24 cellular contexts compared by ENCODE assay signal in genomic region chr18:58695772-58696171, GRCh38. TPM values are rescaled to one million over a fixed set of nuclear protein-coding genes. Genes with fewer than 3 reads are reported as not detected.
DNase-seq lines count a peak whose midpoint lies in the region; ATAC-seq and TF ChIP-seq lines count a peak whose summit lies in the region.
"Had no signal": no experiment of that assay in that cellular context is flagged by ENCODE, and none has a peak within 500 bp of the region (broad histone marks: within the 10 kb centered on the region; RNA-seq: fewer than 3 reads in every experiment).

No MANE protein-coding gene starts in this region.

- ATAC-seq in activated T-cell treated with anti-CD3 and anti-CD28 coated beads, Interleukin-2, amount 50 U/mL, for 72 hours (replicated peaks in 1 of 2), result peak; percentile 81
- ATAC-seq in naive thymus-derived CD4-positive, alpha-beta T cell, result no peak
- ATAC-seq in GM19023 (IDR thresholded peaks at IDR 0.05; ENCODE audit: unreplicated experiment), result no peak
- ATAC-seq: effector memory CD8-positive, alpha-beta T cell; HCT116; heart left ventricle had no signal

- no peaks in the 10 kb centered on the region for H3K9me3 Mint-ChIP-seq in activated T-cell treated with anti-CD3 and anti-CD28 coated beads, Interleukin-2, amount 50 U/mL, for 72 hours
- H3K9me3 Mint-ChIP-seq in activated CD4-positive, alpha-beta memory T cell treated with anti-CD3 and anti-CD28 coated beads, Interleukin-2, amount 10 ng/mL, durations not matched to agents 7 days and 5 days, result no peaks in the 10 kb centered on the region
- H3K9me3 Mint-ChIP-seq in naive thymus-derived CD4-positive, alpha-beta T cell, result no peaks in the 10 kb centered on the region
- H3K9me3 Mint-ChIP-seq: effector memory CD8-positive, alpha-beta T cell had no signal

- peaks cover 14 to 75% of the 10 kb centered on the region in 2 donors for H3K4me1 ChIP-seq in naive thymus-derived CD4-positive, alpha-beta T cell (ENCODE audit: control insufficient read depth in 2 of 2, insufficient read depth in 2 of 2, low read length in 2 of 2)
- H3K4me1 ChIP-seq: BLaER1 treated with 17β-estradiol and CSF1 and Interleukin-3, amounts not matched to agents 10 nM and 100 nM; thyroid gland had no signal

- H3K4me1 Mint-ChIP-seq in activated T-cell treated with anti-CD3 and anti-CD28 coated beads, Interleukin-2, amount 50 U/mL, for 72 hours (ENCODE audit: low read depth), result no peaks in the 10 kb centered on the region
- peaks cover 60% of the 10 kb centered on the region for H3K4me1 Mint-ChIP-seq in activated CD4-positive, alpha-beta memory T cell treated with anti-CD3 and anti-CD28 coated beads, Interleukin-2, amount 10 ng/mL, durations not matched to agents 7 days and 5 days
- H3K4me1 Mint-ChIP-seq in naive thymus-derived CD4-positive, alpha-beta T cell, result peaks cover 8 to 66% (median 44%) of the 10 kb centered on the region in 7 donors

- H3K4me3 ChIP-seq in naive thymus-derived CD4-positive, alpha-beta T cell (ENCODE audit: low read length), result no peak overlapping the region
- H3K4me3 ChIP-seq: BLaER1 treated with 17β-estradiol and CSF1 and Interleukin-3, amounts not matched to agents 10 nM and 100 nM; coronary artery; heart left ventricle; prostate gland; thyroid gland had no signal

- CTCF ChIA-PET in GM10248 (lab: Yijun Ruan, JAX), result interaction anchor here (0.7 to 1.0 kb wide), 2 partner anchors 13 to 21 kb away, joined by 3 read pairs; no protein-coding TSS in a partner anchor
- CTCF ChIA-PET in activated CD4-positive, alpha-beta memory T cell treated with anti-CD3 and anti-CD28 coated beads, Interleukin-2, amount 10 ng/mL, durations not matched to agents 7 days and 5 days (lab: Charles Lee), result no interaction called here
- CTCF ChIA-PET in naive thymus-derived CD4-positive, alpha-beta T cell (lab: Charles Lee), result no interaction called here

- POLR2A ChIA-PET in GM10248 (lab: Yijun Ruan, JAX), result no interaction called here
- POLR2A ChIA-PET in activated CD4-positive, alpha-beta memory T cell treated with anti-CD3 and anti-CD28 coated beads, Interleukin-2, amount 10 ng/mL, durations not matched to agents 7 days and 5 days (lab: Charles Lee), result interaction anchor here (1.1 to 2.6 kb wide), 3 partner anchors 9 to 37 kb away, joined by 3 to 12 read pairs (median 4); partner anchors contain the start of gene MALT1
- POLR2A ChIA-PET in naive thymus-derived CD4-positive, alpha-beta T cell (lab: Charles Lee), result interaction anchor here (0.8 to 1.8 kb wide), 5 partner anchors 8 to 83 kb away, joined by 3 to 10 read pairs (median 3); partner anchors contain the start of gene MALT1

- H3K9me3 ChIP-seq in naive thymus-derived CD4-positive, alpha-beta T cell (ENCODE audit: control insufficient read depth in 2 of 3, low read length in 3 of 3), result no peaks in the 10 kb centered on the region
- H3K9me3 ChIP-seq: heart left ventricle, neutrophil, prostate gland, thyroid gland had no signal

- H3K27me3 ChIP-seq in naive thymus-derived CD4-positive, alpha-beta T cell (ENCODE audit: control insufficient read depth in 2 of 2, insufficient read depth in 2 of 2, low read length in 2 of 2), result no peaks in the 10 kb centered on the region
- H3K27me3 ChIP-seq: BLaER1 treated with 17β-estradiol and CSF1 and Interleukin-3, amounts not matched to agents 10 nM and 100 nM; heart left ventricle; neutrophil; thyroid gland had no signal

- no peak overlapping the region for H3K27ac ChIP-seq in naive thymus-derived CD4-positive, alpha-beta T cell (ENCODE audit: low read depth, low read length)
- H3K27ac ChIP-seq: BLaER1 treated with 17β-estradiol and CSF1 and Interleukin-3, amounts not matched to agents 10 nM and 100 nM; coronary artery; heart left ventricle; neutrophil; thyroid gland had no signal

- peaks cover 4 to 19% of the 10 kb centered on the region in 2 donors for H3K36me3 Mint-ChIP-seq in activated T-cell treated with anti-CD3 and anti-CD28 coated beads, Interleukin-2, amount 50 U/mL, for 72 hours (ENCODE audit: insufficient read depth in 2 of 2)
- peaks cover 38% of the 10 kb centered on the region for H3K36me3 Mint-ChIP-seq in activated CD4-positive, alpha-beta memory T cell treated with anti-CD3 and anti-CD28 coated beads, Interleukin-2, amount 10 ng/mL, durations not matched to agents 7 days and 5 days (ENCODE audit: low read depth)
- H3K36me3 Mint-ChIP-seq in naive thymus-derived CD4-positive, alpha-beta T cell, result peaks cover 11 to 37% (median 32%) of the 10 kb centered on the region in 5 donors

- no peaks in the 10 kb centered on the region for H3K27me3 Mint-ChIP-seq in activated T-cell treated with anti-CD3 and anti-CD28 coated beads, Interleukin-2, amount 50 U/mL, for 72 hours (ENCODE audit: low read depth)
- no peaks in the 10 kb centered on the region for H3K27me3 Mint-ChIP-seq in activated CD4-positive, alpha-beta memory T cell treated with anti-CD3 and anti-CD28 coated beads, Interleukin-2, amount 10 ng/mL, durations not matched to agents 7 days and 5 days
- no peaks in the 10 kb centered on the region for H3K27me3 Mint-ChIP-seq in naive thymus-derived CD4-positive, alpha-beta T cell
- H3K27me3 Mint-ChIP-seq: effector memory CD8-positive, alpha-beta T cell had no signal

- peak overlapping the region; percentile 56 to 78 for H3K4me3 Mint-ChIP-seq in activated T-cell treated with anti-CD3 and anti-CD28 coated beads, Interleukin-2, amount 50 U/mL, for 72 hours
- no peak overlapping the region for H3K4me3 Mint-ChIP-seq in activated CD4-positive, alpha-beta memory T cell treated with anti-CD3 and anti-CD28 coated beads, Interleukin-2, amount 10 ng/mL, durations not matched to agents 7 days and 5 days
- peak overlapping the region in 8 of 10 donors; percentile 14 to 66 (median 40) for H3K4me3 Mint-ChIP-seq in naive thymus-derived CD4-positive, alpha-beta T cell

- DNase-seq in activated T-cell treated with anti-CD3 and anti-CD28 coated beads, Interleukin-2, amount 50 U/mL, for 72 hours, result no peak
- no peak for DNase-seq in activated T-cell treated with anti-CD3 and anti-CD28 coated beads for 4 hours
- peak; percentile 29 for DNase-seq in GM10248 (ENCODE audit: extremely low spot score)
- no peak for DNase-seq in activated CD4-positive, alpha-beta memory T cell treated with anti-CD3 and anti-CD28 coated beads, Interleukin-2, amount 10 ng/mL, durations not matched to agents 7 days and 5 days
- peak in 1 of 9 donors; percentile 34 for DNase-seq in naive thymus-derived CD4-positive, alpha-beta T cell
- no peak for DNase-seq in NCI-H2171 treated with DMSO at 0.1 percent for 48 hours (lab: John Stamatoyannopoulos, UW)
- DNase-seq in activated CD4-positive, CD25-positive, alpha-beta regulatory T cell treated with anti-CD3 and anti-CD28 coated beads, Interleukin-2, amount 50 U/mL, for 72 hours, result no peak
- DNase-seq: activated CD4-positive, alpha-beta T cell treated with anti-CD3 and anti-CD28 coated beads for 4 hours; effector memory CD8-positive, alpha-beta T cell; EL; foreskin fibroblast; heart left ventricle; Karpas-422; MV-4-11; NCI-H524; SHP77; SW 1271; thyroid gland had no signal

- H3K36me3 ChIP-seq in naive thymus-derived CD4-positive, alpha-beta T cell (ENCODE audit: control insufficient read depth in 2 of 3, insufficient read depth in 3 of 3, low read length in 3 of 3), result peaks cover 0 to 6% (median 2%) of the 10 kb centered on the region in 3 experiments
- H3K36me3 ChIP-seq: prostate gland had no signal

- intact Hi-C loops in naive thymus-derived CD4-positive, alpha-beta T cell (cut with micrococcal nuclease), result loop anchor here (2.0 kb wide), 2 partner anchors 17 to 21 kb away; no protein-coding TSS in a partner anchor

- peak overlapping the region; percentile 39 for H3K27ac Mint-ChIP-seq in activated T-cell treated with anti-CD3 and anti-CD28 coated beads, Interleukin-2, amount 50 U/mL, for 72 hours
- H3K27ac Mint-ChIP-seq in activated CD4-positive, alpha-beta memory T cell treated with anti-CD3 and anti-CD28 coated beads, Interleukin-2, amount 10 ng/mL, durations not matched to agents 7 days and 5 days, result peak overlapping the region; percentile 30
- H3K27ac Mint-ChIP-seq in naive thymus-derived CD4-positive, alpha-beta T cell, result peak overlapping the region in 6 of 9 donors; percentile 31 to 89 (median 53)

- no peak for TF ChIP-seq CTCF in GM10248 (IDR thresholded peaks at IDR 0.05; ENCODE audit: control extremely low read depth, extremely low read depth, low read depth, missing control alignments)

RNA-seq across cellular contexts. Expression of gene MALT1, which starts 24.5 kb away (rescaled TPM):
- total RNA-seq in activated T-cell treated with anti-CD3 and anti-CD28 coated beads, Interleukin-2, amount 50 U/mL, for 72 hours, result 10 to 100 TPM; 40.8 to 50.6 TPM
- 10 to 100 TPM; 41.0 to 43.0 TPM for total RNA-seq in activated CD4-positive, alpha-beta memory T cell treated with anti-CD3 and anti-CD28 coated beads, Interleukin-2, amount 10 ng/mL, durations not matched to agents 7 days and 5 days
- 100 to 1,000 TPM in 1 of 5 experiments, 10 to 100 TPM in 4; 50.0 to 101 (median 80.0) TPM for total RNA-seq in naive thymus-derived CD4-positive, alpha-beta T cell
- polyA plus RNA-seq in naive thymus-derived CD4-positive, alpha-beta T cell, result 10 to 100 TPM; 43.8 to 52.1 TPM

Comparison
In these comparisons a context has a peak if more than half of its experiments do, and no peak if none do; other contexts are left out.
1. ATAC-seq: peak in activated T-cell treated with anti-CD3 and anti-CD28 coated beads, Interleukin-2, amount 50 U/mL, for 72 hours (2 of 2); none in naive thymus-derived CD4-positive, alpha-beta T cell (single experiment) and GM19023 (single experiment).
2. Peak in every context shown above with its lines, with median percentiles within 50 percentile points of each other: H3K27ac Mint-ChIP-seq.